In the genomic region with DNA sequence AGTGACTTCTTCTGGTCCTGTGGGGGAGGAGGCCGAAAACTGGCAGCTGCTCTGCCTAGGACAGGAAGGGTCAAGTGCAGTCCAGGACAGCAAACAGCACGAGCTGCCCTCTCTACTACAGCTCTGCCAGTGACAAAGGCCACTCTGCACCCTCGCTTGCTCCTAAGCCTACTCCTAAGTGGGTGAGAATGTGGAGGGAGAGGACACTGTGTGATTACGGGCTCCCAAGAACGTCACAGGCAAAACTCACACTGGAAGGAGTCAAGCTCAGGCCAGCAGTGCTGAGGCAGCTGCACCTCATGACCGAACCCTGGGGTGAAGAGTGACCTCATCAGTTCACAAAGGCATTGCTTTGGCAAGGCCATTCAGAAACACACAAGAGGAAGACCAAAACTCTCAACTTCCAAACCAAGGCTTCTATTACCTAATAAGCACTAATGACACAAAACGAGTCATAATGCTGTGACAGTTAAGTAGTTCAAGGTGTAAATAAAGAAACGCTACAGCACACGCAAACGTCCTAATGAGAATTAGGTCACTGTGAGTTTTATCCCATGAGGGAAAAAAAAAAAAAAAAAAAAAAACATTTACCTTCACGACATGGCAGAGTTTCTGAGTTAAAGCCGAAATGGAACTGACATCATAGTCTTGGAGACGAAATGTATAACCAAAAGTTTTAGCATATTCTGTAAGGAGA, we compare ENCODE assay signal across 12 cellular contexts. TPM values are rescaled to one million over a fixed set of nuclear protein-coding genes. Genes with fewer than 3 reads are reported as not detected.
DNase-seq lines count a peak whose midpoint lies in the region; ATAC-seq and TF ChIP-seq lines count a peak whose summit lies in the region.
"Had no signal": no experiment of that assay in that cellular context is flagged by ENCODE, and none has a peak within 500 bp of the region (broad histone marks: within the 10 kb centered on the region; RNA-seq: fewer than 3 reads in every experiment).

No MANE protein-coding gene starts in this region.

- H3K4me1 ChIP-seq in spleen, result peaks cover 0 to 23% (median 12%) of the 10 kb centered on the region in 6 donors
- H3K4me1 ChIP-seq in CD8-positive, alpha-beta T cell (ENCODE audit: insufficient read depth, low read length), result no peaks in the 10 kb centered on the region
- H3K4me1 ChIP-seq: thyroid gland had no signal

- H3K36me3 ChIP-seq in spleen, result peaks cover 3 to 100% (median 96%) of the 10 kb centered on the region in 6 donors
- H3K36me3 ChIP-seq in CD8-positive, alpha-beta T cell (ENCODE audit: insufficient read depth, low read length), result peaks cover 84% of the 10 kb centered on the region

- H3K4me1 Mint-ChIP-seq in CD8-positive, alpha-beta T cell (ENCODE audit: low read depth), result peaks cover 2% of the 10 kb centered on the region

- no peak overlapping the region for H3K27ac Mint-ChIP-seq in CD8-positive, alpha-beta T cell

- H3K27me3 ChIP-seq in spleen (replicated peaks in 1 of 7), result no peaks in the 10 kb centered on the region
- no peaks in the 10 kb centered on the region for H3K27me3 ChIP-seq in CD8-positive, alpha-beta T cell (ENCODE audit: insufficient read depth, low read length)
- H3K27me3 ChIP-seq: thyroid gland had no signal

- POLR2A ChIA-PET in CD8-positive, alpha-beta T cell (lab: Charles Lee), result no interaction called here

- no peaks in the 10 kb centered on the region for H3K9me3 Mint-ChIP-seq in CD8-positive, alpha-beta T cell
- H3K9me3 Mint-ChIP-seq: T-cell had no signal

- H3K27me3 Mint-ChIP-seq in CD8-positive, alpha-beta T cell (ENCODE audit: low read depth), result no peaks in the 10 kb centered on the region
- H3K27me3 Mint-ChIP-seq: T-cell had no signal

- peak; percentile 82 for ATAC-seq in left lobe of liver
- ATAC-seq in HG02623 (IDR thresholded peaks at IDR 0.05; ENCODE audit: unreplicated experiment), result no peak
- ATAC-seq in CD8-positive, alpha-beta T cell, result no peak
- ATAC-seq: T-cell had no signal

- no peak overlapping the region for H3K4me3 Mint-ChIP-seq in CD8-positive, alpha-beta T cell
- H3K4me3 Mint-ChIP-seq: T-cell had no signal

- peak overlapping the region in 7 of 8 donors; percentile 58 to 83 (median 67) for H3K27ac ChIP-seq in spleen
- H3K27ac ChIP-seq in CD8-positive, alpha-beta T cell (ENCODE audit: low read depth, low read length), result no peak overlapping the region
- H3K27ac ChIP-seq: thyroid gland had no signal

- H3K4me3 ChIP-seq in spleen, result no peak overlapping the region
- H3K4me3 ChIP-seq in CD8-positive, alpha-beta T cell (ENCODE audit: low read depth, low read length), result no peak overlapping the region
- H3K4me3 ChIP-seq: thyroid gland had no signal

- TF ChIP-seq CTCF in spleen (IDR thresholded peaks at IDR 0.05 in 8 of 11, conservative IDR thresholded peaks at IDR 0.05 in 3 of 11), result no peak
- TF ChIP-seq CTCF in CD8-positive, alpha-beta T cell (IDR thresholded peaks at IDR 0.05), result no peak

- H3K36me3 Mint-ChIP-seq in CD8-positive, alpha-beta T cell, result peaks cover 93% of the 10 kb centered on the region

- DNase-seq in NCI-H2196 (lab: John Stamatoyannopoulos, UW; ENCODE audit: unreplicated experiment), result peak; percentile 23
- peak; percentile 52 for DNase-seq in brain pericyte (ENCODE audit: low read depth, low spot score)
- DNase-seq in left lobe of liver (ENCODE audit: low spot score), result peak; percentile 92
- peak; percentile 81 for DNase-seq in spleen
- no peak for DNase-seq in CD8-positive, alpha-beta T cell
- no peak for DNase-seq in posterior vena cava (ENCODE audit: low spot score)
- no peak for DNase-seq in foreskin melanocyte
- DNase-seq: NCI-H446; stimulated activated CD4-positive, alpha-beta T cell treated with anti-CD3 and anti-CD28 coated beads, Interleukin-15, amount 100 ng/mL, for 24 hours; T-cell; thyroid gland had no signal

- WGBS in spleen, 5 donors, result 73 to 91% (median 76%) methylated on average over 13 of the region's 13 CpGs

- no peak for TF ChIP-seq POLR2A in spleen (IDR thresholded peaks at IDR 0.05)

- intact Hi-C loops in spleen (cut with DNase I; ENCODE audit: low total_unique reads) (no loop called here), posterior vena cava (cut with DNase I) (no loop called here)
- intact Hi-C loops in CD8-positive, alpha-beta T cell (cut with DNase I, micrococcal nuclease), result no loop called here

- H3K9me3 ChIP-seq in spleen, result no peaks in the 10 kb centered on the region
- H3K9me3 ChIP-seq in CD8-positive, alpha-beta T cell (ENCODE audit: low read length), result no peaks in the 10 kb centered on the region
- H3K9me3 ChIP-seq: thyroid gland had no signal

- CTCF ChIA-PET in CD8-positive, alpha-beta T cell (lab: Charles Lee), result interaction anchor here (1.0 kb wide), 1 partner anchor 97 kb away, joined by 3 read pairs; no protein-coding TSS in a partner anchor

RNA-seq across cellular contexts. Expression of a gene that starts 35.1 kb away (rescaled TPM):
- total RNA-seq in left lobe of liver (31.8 TPM), spleen (100 to 1,000 TPM in 5 of 7 donors, 10 to 100 TPM in 2; 79.4 to 169 (median 134) TPM), posterior vena cava (10 to 100 TPM; 58.3 to 60.6 TPM)
- polyA plus RNA-seq in spleen, result 10 to 100 TPM; 24.0 to 33.9 (median 33.8) TPM
- 100 to 1,000 TPM; 169 to 176 TPM for total RNA-seq in CD8-positive, alpha-beta T cell

RNA-seq across cellular contexts. Expression of a gene that starts 42.2 kb away (rescaled TPM):
- total RNA-seq in left lobe of liver, result 3.4 TPM
- 10 to 100 TPM; 52.6 to 69.6 (median 60.6) TPM for total RNA-seq in spleen
- 10 to 100 TPM in 2 of 3 donors, 1 to 10 TPM in 1; 8.7 to 20.0 (median 10.6) TPM for polyA plus RNA-seq in spleen
- 100 to 1,000 TPM; 113 to 119 TPM for total RNA-seq in CD8-positive, alpha-beta T cell
- total RNA-seq in posterior vena cava, result 10 to 100 TPM; 32.3 to 38.1 TPM

Comparison
In these comparisons a context has a peak if more than half of its experiments do, and no peak if none do; other contexts are left out.
1. DNase-seq: peak in NCI-H2196 (single experiment), brain pericyte (single experiment), left lobe of liver (single experiment) and spleen (single experiment); none in CD8-positive, alpha-beta T cell (0 of 7), posterior vena cava (single experiment) and foreskin melanocyte (single experiment).